ENCODE assay signal across 5 cellular contexts in genomic region chrX:70621743-70622142, GRCh38.
"Had no signal": no experiment of that assay in that cellular context is flagged by ENCODE, and none has a peak within 500 bp of the region (broad histone marks: within the 10 kb centered on the region; RNA-seq: fewer than 3 reads in every experiment).

No MANE protein-coding gene starts in this region.

- ATAC-seq: HepG2, K562 had no signal

- H3K4me3 ChIP-seq: K562 had no signal

- H3K27ac ChIP-seq: HL-60 had no signal

- DNase-seq: IMR-90, KBM-7 had no signal
